Comparison of ENCODE assay signal across 1 cellular context in the genomic region with DNA sequence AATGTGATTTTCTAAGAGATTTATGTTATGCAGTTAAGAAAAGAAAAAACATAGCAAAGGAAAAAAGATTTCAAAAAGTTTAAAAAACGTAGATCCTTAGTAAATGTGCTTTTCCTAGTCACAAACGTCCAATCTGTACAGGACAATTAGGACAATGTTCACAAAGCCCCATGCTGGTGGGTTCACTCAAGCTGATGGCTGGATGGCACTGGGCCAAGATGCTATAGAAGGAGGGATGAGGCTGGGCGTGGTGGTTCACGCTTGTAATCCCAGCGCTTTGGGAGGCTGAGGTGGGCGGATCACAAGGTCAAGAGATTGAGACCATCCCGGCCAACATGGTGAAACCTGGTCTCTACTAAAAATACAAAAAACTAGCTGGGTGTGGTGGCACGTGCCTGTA.
TF ChIP-seq lines count a peak whose summit lies in the region.

No MANE protein-coding gene starts in this region.

TF ChIP-seq in HEK293T, 16 proteins besides CTCF, POLR2A, EP300 and RAD21 (continued from another document):
- TF ChIP-seq, protein P1, sequence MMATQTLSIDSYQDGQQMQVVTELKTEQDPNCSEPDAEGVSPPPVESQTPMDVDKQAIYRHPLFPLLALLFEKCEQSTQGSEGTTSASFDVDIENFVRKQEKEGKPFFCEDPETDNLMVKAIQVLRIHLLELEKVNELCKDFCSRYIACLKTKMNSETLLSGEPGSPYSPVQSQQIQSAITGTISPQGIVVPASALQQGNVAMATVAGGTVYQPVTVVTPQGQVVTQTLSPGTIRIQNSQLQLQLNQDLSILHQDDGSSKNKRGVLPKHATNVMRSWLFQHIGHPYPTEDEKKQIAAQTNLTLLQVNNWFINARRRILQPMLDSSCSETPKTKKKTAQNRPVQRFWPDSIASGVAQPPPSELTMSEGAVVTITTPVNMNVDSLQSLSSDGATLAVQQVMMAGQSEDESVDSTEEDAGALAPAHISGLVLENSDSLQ (IDR thresholded peaks at IDR 0.05): no peak
- TF ChIP-seq FOXM1 (IDR thresholded peaks at IDR 0.05; ENCODE audit: borderline replicate concordance): no peak
- no peak for TF ChIP-seq ZNF384 (IDR thresholded peaks at IDR 0.05)
TF ChIP-seq in HEK293T: peak in this region for 0.
